12 cellular contexts compared by ENCODE assay signal in genomic region chr5:177474094-177474493, GRCh38. TPM values are rescaled to one million over a fixed set of nuclear protein-coding genes. Genes with fewer than 3 reads are reported as not detected.
DNase-seq lines count a peak whose midpoint lies in the region; ATAC-seq, FAIRE-seq and TF ChIP-seq lines count a peak whose summit lies in the region.
"Had no signal": no experiment of that assay in that cellular context is flagged by ENCODE, and none has a peak within 500 bp of the region (broad histone marks: within the 10 kb centered on the region; RNA-seq: fewer than 3 reads in every experiment).

No MANE protein-coding gene starts in this region.

- no TSS peak for BruUV-seq in K562 (replicated peaks; lab: Mats Ljungman, UMichigan)

- TF ChIP-seq EP300 in K562 (IDR thresholded peaks at IDR 0.05; ENCODE audit: low read length), result no peak

- H3K9ac ChIP-seq in K562 (ENCODE audit: insufficient read depth in 1 of 2, low read depth in 2 of 2, low read length in 2 of 2), result peak overlapping the region; percentile 42 to 70; a peak in 2 of 4 replicates

- ATAC-seq in K562, result no peak
- ATAC-seq in natural killer cell, result no peak

- peak overlapping the region in 1 of 2 donors; percentile 87 for H3K27ac Mint-ChIP-seq in natural killer cell

- H2AFZ ChIP-seq in K562 (ENCODE audit: low read depth, low read length), result peak overlapping the region; percentile 78

- H3K4me3 Mint-ChIP-seq in natural killer cell, result peak overlapping the region; percentile 89

- intact Hi-C loops in K562 (cut with micrococcal nuclease), result no loop called here
- intact Hi-C loops in natural killer cell (cut with micrococcal nuclease), result no loop called here
- intact Hi-C loops in posterior cingulate gyrus (cut with DNase I), result no loop called here

- H4K20me1 ChIP-seq in K562 (replicated peaks; ENCODE audit: control insufficient read depth, insufficient read depth, low read length), result no peaks in the 10 kb centered on the region; the same call in 1 of the 2 replicates

- no peaks in the 10 kb centered on the region for H3K27me3 ChIP-seq in H7 (ENCODE audit: control insufficient read depth, insufficient read depth, low read length)
- no peaks in the 10 kb centered on the region for H3K27me3 ChIP-seq in K562 (ENCODE audit: control insufficient read depth in 2 of 2, insufficient read depth in 2 of 2, low read length in 2 of 2)

- no peaks in the 10 kb centered on the region for H3K36me3 Mint-ChIP-seq in natural killer cell

- H3K4me1 ChIP-seq in K562 (replicated peaks in 1 of 2; ENCODE audit: control insufficient read depth in 2 of 2, insufficient read depth in 2 of 2, low read length in 2 of 2), result peaks cover 26 to 67% of the 10 kb centered on the region in 2 experiments

- 38% methylated on average over 7 of the region's 7 CpGs for WGBS in K562 (ENCODE audit: insufficient coverage, low coverage, missing lambda C conversion rate)

- H3K9me3 Mint-ChIP-seq in natural killer cell, result no peaks in the 10 kb centered on the region

- peak overlapping the region; percentile 30 for H3K4me2 ChIP-seq in K562 (ENCODE audit: insufficient read depth, low read length)

- H3K27me3 Mint-ChIP-seq in natural killer cell (ENCODE audit: low read depth in 2 of 2), result peaks cover 0 to 16% of the 10 kb centered on the region in 2 donors

- H3K9me3 ChIP-seq in K562 (replicated peaks; ENCODE audit: control insufficient read depth, insufficient read depth, low read depth, low read length), result no peaks in the 10 kb centered on the region

- peak overlapping the region; percentile 37 for H3K4me3 ChIP-seq in AG04449 (ENCODE audit: low read depth, low read length)
- peak overlapping the region; percentile 26; the same call in 1 of the 2 replicates for H3K4me3 ChIP-seq in H7 (ENCODE audit: insufficient read depth, low read depth, low read length)
- H3K4me3 ChIP-seq in K562, result no peak overlapping the region

- in situ Hi-C loops in K562 (cut with MboI), result no loop called here

- POLR2A ChIA-PET in AG04449 (lab: Yijun Ruan, JAX), result interaction anchor here (0.9 to 15.8 kb wide), 4 partner anchors 10 to 20 kb away, joined by 3 to 401 read pairs (median 4); partner anchors contain the start of gene PDLIM7
- POLR2A ChIA-PET in K562 (lab: Yijun Ruan, JAX), result interaction anchor here (0.7 to 1.7 kb wide), 5 partner anchors 11 to 26 kb away, joined by 3 to 10 read pairs (median 4); no protein-coding TSS in a partner anchor

- peaks cover 11 to 56% of the 10 kb centered on the region in 2 donors for H3K4me1 Mint-ChIP-seq in natural killer cell

- DNase-seq in AG04449 (ENCODE audit: low read depth, low spot score) (no peak), H7 (peak; percentile 78), K562 (ENCODE audit: extremely low read depth in 1 of 4, low spot score in 3 of 4) (no peak), natural killer cell (no peak), COLO668 (lab: John Stamatoyannopoulos, UW; ENCODE audit: unreplicated experiment) (no peak), posterior cingulate gyrus (no peak), activated gamma-delta T cell treated with Interleukin-2 at 50 U/mL for 16 hours (no peak)
- no peak for DNase-seq in central memory CD4-positive, alpha-beta T cell
- DNase-seq: DMS79, NCI-H524 treated with DMSO at 0.1 percent for 48 hours, occipital lobe had no signal

- TF ChIP-seq RAD21 in K562 (CRISPR knock-in tag; conservative IDR thresholded peaks at IDR 0.05 in 1 of 2, IDR thresholded peaks at IDR 0.05 in 1 of 2), result no peak

- H3K36me3 ChIP-seq in H7 (replicated peaks; ENCODE audit: control insufficient read depth, insufficient read depth, low read length), result peaks cover 15% of the 10 kb centered on the region
- peaks cover 16% of the 10 kb centered on the region; the same call in 1 of the 3 replicates for H3K36me3 ChIP-seq in K562 (ENCODE audit: control insufficient read depth, insufficient read depth, low read length)

- no peak for TF ChIP-seq CTCF in AG04449 (IDR thresholded peaks at IDR 0.05; ENCODE audit: insufficient read depth, low read length, missing control alignments)
- no peak for TF ChIP-seq CTCF in K562 (IDR thresholded peaks at IDR 0.05 in 2 of 3, conservative IDR thresholded peaks at IDR 0.05 in 1 of 3; ENCODE audit: insufficient read depth in 2 of 3, low read depth in 1 of 3, low read length in 3 of 3)
- no peak for TF ChIP-seq CTCF in natural killer cell (IDR thresholded peaks at IDR 0.05)

- no peak for TF ChIP-seq POLR2A in K562 (conservative IDR thresholded peaks at IDR 0.05)

- no peaks in the 10 kb centered on the region for H3K9me1 ChIP-seq in K562 (ENCODE audit: control insufficient read depth, insufficient read depth, low read length)

- CTCF ChIA-PET in AG04449 (lab: Yijun Ruan, JAX) (interaction anchor here (1.1 to 16.8 kb wide), 3 partner anchors 19 to 70 kb away, joined by 4 to 261 read pairs (median 168); partner anchors contain the start of gene PDLIM7), K562 (lab: Yijun Ruan, JAX; ENCODE audit: low intra/inter-chr PET ratio) (interaction anchor here (0.7 kb wide), 1 partner anchor 115 kb away, joined by 3 read pairs; no protein-coding TSS in a partner anchor)

- FAIRE-seq in K562 (lab: Jason Lieb, UNC), result no peak
- FAIRE-seq: TTC549 had no signal

- H3K79me2 ChIP-seq in K562 (ENCODE audit: control insufficient read depth, insufficient read depth, low read length), result peaks cover 36% of the 10 kb centered on the region

- peak overlapping the region; percentile 24; the same call in 1 of the 3 replicates for H3K27ac ChIP-seq in K562 (ENCODE audit: extremely low read depth, low read depth, low read length)

RNA-seq across cellular contexts. Expression of gene DBN1, which starts 0.7 kb away (rescaled TPM):
- 165 and 216 TPM in 2 replicates for total RNA-seq in H7 (2014; rRNA removed; shearing (Covaris generic))
- 62.9 and 114 TPM in 2 replicates for total RNA-seq in K562 (2011; cell fraction: chromatin; rRNA removed; ENCODE audit: low replicate concordance)
- total RNA-seq in K562 (2011; cell fraction: nucleolus; rRNA removed), result 51.0 and 54.6 TPM in 2 replicates
- total RNA-seq in K562 (2011; cell fraction: nucleoplasm; rRNA removed), result 24.9 and 46.2 TPM in 2 replicates
- total RNA-seq in K562 (2014; rRNA removed) (72.9 and 87.2 TPM in 2 replicates), K562 (2014; rRNA removed; fragmentation: Illumina TruSeq; extraction: Trizol) (11.7 and 12.3 TPM in 2 replicates), K562 (2015; rRNA removed; fragmentation: Illumina TruSeq; extraction: Trizol) (27.9 and 33.0 TPM in 2 replicates), K562 (2021) (78.9 and 84.3 TPM in 2 replicates), natural killer cell (10 to 100 TPM; 13.7 to 25.2 (median 15.0) TPM)
- polyA plus RNA-seq in K562 (2011; rRNA removed) (34.3 and 44.2 TPM in 2 replicates), K562 (2014; fragmentation: Illumina TruSeq; extraction: Trizol) (22.1 and 54.4 TPM in 2 replicates), K562 (2014; fragmentation: Nextera tagmentation; extraction: Ambion mirVana) (under 1 TPM; 0.25 to 0.34 TPM), K562 (2014; rRNA removed) (53.2 and 81.8 TPM in 2 replicates)
- 21.2 and 83.9 TPM in 2 replicates for polyA plus RNA-seq in K562 (2011; cell fraction: cytosol; rRNA removed)
- 142 and 188 TPM in 2 replicates for polyA plus RNA-seq in K562 (2011; cell fraction: nucleus; rRNA removed)
- polyA plus RNA-seq in K562 (2012), result 44.7 and 45.1 TPM in 2 replicates
- 20.0 and 24.6 TPM in 2 replicates for polyA minus RNA-seq in K562 (2011; rRNA and poly(A)+ RNA removed)
- 26.6 and 37.0 TPM in 2 replicates for polyA minus RNA-seq in K562 (2011; cell fraction: cytosol; rRNA and poly(A)+ RNA removed)
- polyA minus RNA-seq in K562 (2011; cell fraction: nucleus; rRNA and poly(A)+ RNA removed), result 30.0 and 61.5 TPM in 2 replicates

RNA-seq across cellular contexts. Expression of gene PDLIM7, which starts 23.3 kb away (rescaled TPM):
- total RNA-seq in H7 (2014; rRNA removed; shearing (Covaris generic)), result 71.9 and 97.3 TPM in 2 replicates
- total RNA-seq in K562 (2011; cell fraction: chromatin; rRNA removed; ENCODE audit: low replicate concordance), result 145 and 420 TPM in 2 replicates
- 271 and 275 TPM in 2 replicates for total RNA-seq in K562 (2011; cell fraction: nucleolus; rRNA removed)
- total RNA-seq in K562 (2011; cell fraction: nucleoplasm; rRNA removed), result 200 and 231 TPM in 2 replicates
- 85.6 and 89.0 TPM in 2 replicates for total RNA-seq in K562 (2014; rRNA removed)
- total RNA-seq in K562 (2014; rRNA removed; fragmentation: Illumina TruSeq; extraction: Trizol), result 6.4 and 10.4 TPM in 2 replicates
- total RNA-seq in K562 (2015; rRNA removed; fragmentation: Illumina TruSeq; extraction: Trizol), result 32.6 and 38.1 TPM in 2 replicates
- total RNA-seq in K562 (2021), result 112 and 124 TPM in 2 replicates
- polyA plus RNA-seq in K562 (2011; rRNA removed), result 34.7 and 66.8 TPM in 2 replicates
- 40.6 and 105 TPM in 2 replicates for polyA plus RNA-seq in K562 (2011; cell fraction: cytosol; rRNA removed)
- polyA plus RNA-seq in K562 (2011; cell fraction: nucleus; rRNA removed), result 255 and 454 TPM in 2 replicates
- 79.5 and 127 TPM in 2 replicates for polyA plus RNA-seq in K562 (2012)
- polyA plus RNA-seq in K562 (2014; fragmentation: Illumina TruSeq; extraction: Trizol), result 25.5 and 49.4 TPM in 2 replicates
- 1 to 10 TPM; 2.1 to 4.1 TPM for polyA plus RNA-seq in K562 (2014; fragmentation: Nextera tagmentation; extraction: Ambion mirVana)
- 115 and 119 TPM in 2 replicates for polyA plus RNA-seq in K562 (2014; rRNA removed)
- polyA minus RNA-seq in K562 (2011; rRNA and poly(A)+ RNA removed), result 18.4 and 18.7 TPM in 2 replicates
- 39.0 and 41.5 TPM in 2 replicates for polyA minus RNA-seq in K562 (2011; cell fraction: cytosol; rRNA and poly(A)+ RNA removed)
- 90.7 and 100 TPM in 2 replicates for polyA minus RNA-seq in K562 (2011; cell fraction: nucleus; rRNA and poly(A)+ RNA removed)
- total RNA-seq in natural killer cell, result 10 to 100 TPM in 2 of 3 donors, 1 to 10 TPM in 1; 9.7 to 58.7 (median 14.7) TPM

RNA-seq across cellular contexts. Expression of gene PRR7, which starts 27.5 kb away (rescaled TPM):
- total RNA-seq in H7 (2014; rRNA removed; shearing (Covaris generic)), result 11.4 and 12.1 TPM in 2 replicates
- 1.6 TPM in 1 of 2 replicates, not detected in the other for total RNA-seq in K562 (2011; cell fraction: chromatin; rRNA removed; ENCODE audit: low replicate concordance)
- total RNA-seq in K562 (2011; cell fraction: nucleolus; rRNA removed), result 3.3 and 4.7 TPM in 2 replicates
- 1.0 and 1.9 TPM in 2 replicates for total RNA-seq in K562 (2011; cell fraction: nucleoplasm; rRNA removed)
- total RNA-seq in K562 (2014; rRNA removed) (11.3 and 14.9 TPM in 2 replicates), K562 (2014; rRNA removed; fragmentation: Illumina TruSeq; extraction: Trizol) (not detected in 2 replicates), K562 (2015; rRNA removed; fragmentation: Illumina TruSeq; extraction: Trizol) (0.80 and 1.2 TPM in 2 replicates), K562 (2021) (9.7 and 10.4 TPM in 2 replicates), natural killer cell (10 to 100 TPM; 21.6 to 27.9 (median 23.3) TPM)
- polyA plus RNA-seq in K562 (2011; rRNA removed) (0.92 and 1.0 TPM in 2 replicates), K562 (2014; fragmentation: Illumina TruSeq; extraction: Trizol) (0.24 TPM in 1 of 2 replicates, not detected in the other), K562 (2014; fragmentation: Nextera tagmentation; extraction: Ambion mirVana) (not detected), K562 (2014; rRNA removed) (10.9 and 11.2 TPM in 2 replicates)
- 3.5 and 22.1 TPM in 2 replicates for polyA plus RNA-seq in K562 (2011; cell fraction: cytosol; rRNA removed)
- 3.3 and 7.7 TPM in 2 replicates for polyA plus RNA-seq in K562 (2011; cell fraction: nucleus; rRNA removed)
- polyA plus RNA-seq in K562 (2012), result 2.3 and 4.3 TPM in 2 replicates
- not detected in 2 replicates for polyA minus RNA-seq in K562 (2011; rRNA and poly(A)+ RNA removed)
- 3.3 and 6.1 TPM in 2 replicates for polyA minus RNA-seq in K562 (2011; cell fraction: cytosol; rRNA and poly(A)+ RNA removed)
- polyA minus RNA-seq in K562 (2011; cell fraction: nucleus; rRNA and poly(A)+ RNA removed), result 2.1 and 2.6 TPM in 2 replicates

RNA-seq across cellular contexts. Expression of gene DOK3, which starts 35.5 kb away (rescaled TPM):
- 0.76 and 3.2 TPM in 2 replicates for total RNA-seq in H7 (2014; rRNA removed; shearing (Covaris generic))
- 31.3 and 80.0 TPM in 2 replicates for total RNA-seq in K562 (2011; cell fraction: chromatin; rRNA removed; ENCODE audit: low replicate concordance)
- total RNA-seq in K562 (2011; cell fraction: nucleolus; rRNA removed), result 40.8 and 45.7 TPM in 2 replicates
- 31.9 and 45.3 TPM in 2 replicates for total RNA-seq in K562 (2011; cell fraction: nucleoplasm; rRNA removed)
- total RNA-seq in K562 (2014; rRNA removed) (9.2 and 11.0 TPM in 2 replicates), K562 (2014; rRNA removed; fragmentation: Illumina TruSeq; extraction: Trizol) (2.0 TPM in 2 replicates), K562 (2015; rRNA removed; fragmentation: Illumina TruSeq; extraction: Trizol) (5.9 and 7.2 TPM in 2 replicates), K562 (2021) (15.7 and 21.1 TPM in 2 replicates), natural killer cell (10 to 100 TPM in 1 of 3 donors, 1 to 10 TPM in 2; 3.5 to 19.8 (median 9.1) TPM)
- polyA plus RNA-seq in K562 (2011; rRNA removed) (8.0 and 16.1 TPM in 2 replicates), K562 (2014; fragmentation: Illumina TruSeq; extraction: Trizol) (10.1 and 12.5 TPM in 2 replicates), K562 (2014; fragmentation: Nextera tagmentation; extraction: Ambion mirVana) (1 to 10 TPM; 1.3 to 1.7 TPM), K562 (2014; rRNA removed) (16.9 and 23.0 TPM in 2 replicates)
- 15.1 and 21.5 TPM in 2 replicates for polyA plus RNA-seq in K562 (2011; cell fraction: cytosol; rRNA removed)
- 70.3 and 111 TPM in 2 replicates for polyA plus RNA-seq in K562 (2011; cell fraction: nucleus; rRNA removed)
- polyA plus RNA-seq in K562 (2012), result 14.5 and 23.5 TPM in 2 replicates
- 3.9 and 4.1 TPM in 2 replicates for polyA minus RNA-seq in K562 (2011; rRNA and poly(A)+ RNA removed)
- 7.4 and 11.9 TPM in 2 replicates for polyA minus RNA-seq in K562 (2011; cell fraction: cytosol; rRNA and poly(A)+ RNA removed)
- polyA minus RNA-seq in K562 (2011; cell fraction: nucleus; rRNA and poly(A)+ RNA removed), result 18.3 and 19.9 TPM in 2 replicates

RNA-seq across cellular contexts. Expression of gene DDX41, which starts 42.7 kb away (rescaled TPM):
- 96.5 and 106 TPM in 2 replicates for total RNA-seq in H7 (2014; rRNA removed; shearing (Covaris generic))
- 156 and 392 TPM in 2 replicates for total RNA-seq in K562 (2011; cell fraction: chromatin; rRNA removed; ENCODE audit: low replicate concordance)
- total RNA-seq in K562 (2011; cell fraction: nucleolus; rRNA removed), result 235 and 242 TPM in 2 replicates
- total RNA-seq in K562 (2011; cell fraction: nucleoplasm; rRNA removed), result 123 and 170 TPM in 2 replicates
- total RNA-seq in K562 (2014; rRNA removed) (284 and 396 TPM in 2 replicates), K562 (2014; rRNA removed; fragmentation: Illumina TruSeq; extraction: Trizol) (41.4 and 53.7 TPM in 2 replicates), K562 (2015; rRNA removed; fragmentation: Illumina TruSeq; extraction: Trizol) (97.1 and 116 TPM in 2 replicates), K562 (2021) (164 and 167 TPM in 2 replicates), natural killer cell (100 to 1,000 TPM in 1 of 3 donors, 10 to 100 TPM in 2; 66.6 to 106 (median 78.3) TPM)
- polyA plus RNA-seq in K562 (2011; rRNA removed) (138 and 148 TPM in 2 replicates), K562 (2014; fragmentation: Illumina TruSeq; extraction: Trizol) (94.9 and 113 TPM in 2 replicates), K562 (2014; fragmentation: Nextera tagmentation; extraction: Ambion mirVana) (10 to 100 TPM; 38.2 to 60.1 TPM), K562 (2014; rRNA removed) (234 and 236 TPM in 2 replicates)
- polyA plus RNA-seq in K562 (2011; cell fraction: cytosol; rRNA removed), result 199 and 327 TPM in 2 replicates
- polyA plus RNA-seq in K562 (2011; cell fraction: nucleus; rRNA removed), result 545 and 753 TPM in 2 replicates
- 166 and 178 TPM in 2 replicates for polyA plus RNA-seq in K562 (2012)
- 143 and 154 TPM in 2 replicates for polyA minus RNA-seq in K562 (2011; rRNA and poly(A)+ RNA removed)
- 157 and 376 TPM in 2 replicates for polyA minus RNA-seq in K562 (2011; cell fraction: cytosol; rRNA and poly(A)+ RNA removed)
- polyA minus RNA-seq in K562 (2011; cell fraction: nucleus; rRNA and poly(A)+ RNA removed), result 191 and 218 TPM in 2 replicates
